Comparison of ENCODE assay signal across 3 cellular contexts in the genomic region with DNA sequence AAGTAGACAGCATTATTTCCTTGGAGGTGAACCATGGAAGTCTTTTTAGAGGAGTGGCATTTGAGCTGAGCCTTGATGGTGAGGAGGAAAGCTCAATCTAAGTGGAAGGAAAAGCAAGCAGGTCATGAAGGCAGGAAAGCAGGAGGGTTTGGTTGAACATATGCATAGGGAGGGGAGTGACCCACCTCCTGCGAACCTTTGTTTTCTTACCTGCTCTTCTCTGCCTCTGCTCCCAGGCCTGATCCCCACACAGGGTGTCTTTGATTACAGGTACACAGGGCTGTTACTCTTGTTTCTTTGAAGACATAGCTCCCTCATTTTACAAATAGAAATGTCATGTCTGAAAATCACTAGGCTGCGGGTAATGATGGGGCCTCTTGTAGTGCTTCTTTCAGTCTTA.
"Had no signal": no experiment of that assay in that cellular context is flagged by ENCODE, and none has a peak within 500 bp of the region (broad histone marks: within the 10 kb centered on the region; RNA-seq: fewer than 3 reads in every experiment).

No MANE protein-coding gene starts in this region.

- ATAC-seq: GM12878 had no signal

- DNase-seq: GDM1, GF-D8 had no signal

- H3K4me3 ChIP-seq: GM12878 had no signal
